In the genomic region with DNA sequence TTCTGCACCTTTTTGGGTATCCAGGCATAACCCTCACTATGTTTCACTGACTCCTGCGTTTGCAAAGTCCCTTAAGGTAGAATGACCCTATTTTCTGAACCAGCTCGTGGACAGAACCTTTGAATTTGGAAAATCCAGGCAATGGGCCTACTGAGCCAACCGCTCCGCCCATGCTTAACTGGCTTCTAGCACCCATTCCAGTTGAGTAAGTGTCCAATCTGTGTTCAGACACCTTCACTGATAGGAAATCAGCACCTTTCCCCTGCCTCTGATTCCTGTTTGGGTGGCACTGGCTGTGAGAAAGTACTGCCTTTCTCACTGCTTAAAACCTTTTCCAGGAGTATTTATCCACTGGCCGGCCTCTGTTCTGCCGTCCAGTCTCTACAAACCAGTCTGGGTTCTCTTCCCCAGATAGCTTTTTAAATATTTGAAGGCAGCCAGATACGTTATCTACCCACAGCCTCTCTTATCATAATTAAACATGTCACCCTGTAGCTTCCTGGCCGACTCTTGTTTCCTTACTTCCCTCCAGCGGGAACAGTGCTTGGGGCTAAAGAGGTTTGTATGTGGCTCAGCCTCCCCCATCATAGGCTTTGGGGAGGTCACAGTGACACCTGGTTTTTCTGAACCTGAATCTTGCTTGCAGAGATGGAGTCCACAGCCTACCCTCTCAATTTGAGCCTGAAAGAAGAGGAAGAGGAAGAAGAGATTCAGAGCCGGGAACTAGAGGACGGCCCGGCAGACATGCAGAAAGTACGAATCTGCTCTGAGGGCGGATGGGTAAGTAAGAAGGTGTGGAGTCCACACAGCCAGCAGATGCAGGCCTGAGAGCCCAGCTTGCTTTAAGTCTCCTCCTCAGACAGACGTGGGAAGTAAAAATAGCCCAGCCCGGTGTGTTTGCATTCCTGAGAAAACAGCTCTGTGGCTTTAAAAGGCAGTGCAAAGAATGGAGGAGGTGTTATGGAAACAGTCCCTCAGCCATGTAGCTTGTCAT, we compare ENCODE assay signal across 8 cellular contexts. TPM values are rescaled to one million over a fixed set of nuclear protein-coding genes. Genes with fewer than 3 reads are reported as not detected.
DNase-seq lines count a peak whose midpoint lies in the region; ATAC-seq lines count a peak whose summit lies in the region.

No MANE protein-coding gene starts in this region.

- peak overlapping the region; percentile 85 to 95 for H3K27ac Mint-ChIP-seq in effector memory CD8-positive, alpha-beta T cell

- H3K27me3 Mint-ChIP-seq in effector memory CD8-positive, alpha-beta T cell: no peaks in the 10 kb centered on the region

- H3K4me1 Mint-ChIP-seq in effector memory CD8-positive, alpha-beta T cell (ENCODE audit: low read depth in 2 of 2): peaks cover 36 to 37% of the 10 kb centered on the region in 2 donors

- no peaks in the 10 kb centered on the region for H3K9me3 Mint-ChIP-seq in effector memory CD8-positive, alpha-beta T cell

- in situ Hi-C loops in ACHN (cut with HindIII; ENCODE audit: low pct_ligation_motif_present, low pct_unique_long_range_greater_than_20kb, low sequenced_read_pairs): no loop called here

- no peak for ATAC-seq in effector memory CD8-positive, alpha-beta T cell (replicated peaks)

- H3K36me3 Mint-ChIP-seq in effector memory CD8-positive, alpha-beta T cell (ENCODE audit: insufficient read depth): peaks cover 20% of the 10 kb centered on the region

- peak overlapping the region; percentile 82 to 85 for H3K4me3 Mint-ChIP-seq in effector memory CD8-positive, alpha-beta T cell

- DNase-seq in ELF-1 (ENCODE audit: low read depth, low spot score): peak; percentile 68
- DNase-seq in OCI-M1 (lab: John Stamatoyannopoulos, UW): peak; percentile 91
- DNase-seq in effector memory CD8-positive, alpha-beta T cell: no peak
- DNase-seq in myocyte (ENCODE audit: low read depth): peak; percentile 29
- no peak for DNase-seq in ACHN
- DNase-seq in DMS153 (lab: John Stamatoyannopoulos, UW): no peak
- DNase-seq in SK-N-DZ (ENCODE audit: low spot score): no peak
- DNase-seq in NCI-H2227 (lab: John Stamatoyannopoulos, UW; ENCODE audit: unreplicated experiment): no peak

RNA-seq across cellular contexts. Expression of gene POGK, which starts 1.3 kb away (rescaled TPM):
- total RNA-seq in myocyte: 16.3 and 17.6 TPM in 2 replicates
- 11.7 TPM for polyA plus RNA-seq in myocyte (2012)
- 37.5 and 40.7 TPM in 2 replicates for polyA plus RNA-seq in SK-N-DZ (2014; cell fraction: cytosol; rRNA removed)
- 28.5 and 34.8 TPM in 2 replicates for polyA plus RNA-seq in SK-N-DZ (2014; cell fraction: nucleus; rRNA removed)

RNA-seq across cellular contexts. Expression of gene TADA1, which starts 35.5 kb away (rescaled TPM):
- 9.0 and 9.3 TPM in 2 replicates for total RNA-seq in myocyte
- polyA plus RNA-seq in myocyte (2012): 3.8 TPM
- 35.4 and 41.7 TPM in 2 replicates for polyA plus RNA-seq in SK-N-DZ (2014; cell fraction: cytosol; rRNA removed)
- 31.4 and 31.6 TPM in 2 replicates for polyA plus RNA-seq in SK-N-DZ (2014; cell fraction: nucleus; rRNA removed)

Comparison
In these comparisons a context has a peak if more than half of its experiments do, and no peak if none do; other contexts are left out.
1. DNase-seq: peak in ELF-1 (single experiment), OCI-M1 (single experiment) and myocyte (single experiment); none in effector memory CD8-positive, alpha-beta T cell (0 of 3), ACHN (single experiment), DMS153 (single experiment), SK-N-DZ (single experiment) and NCI-H2227 (single experiment).